ENCODE assay signal across 25 cellular contexts in genomic region chr9:75910716-75911115, GRCh38.
"Had no signal": no experiment of that assay in that cellular context is flagged by ENCODE, and none has a peak within 500 bp of the region (broad histone marks: within the 10 kb centered on the region; RNA-seq: fewer than 3 reads in every experiment).

No MANE protein-coding gene starts in this region.

- ATAC-seq: foreskin keratinocyte; gastroesophageal sphincter; heart right ventricle; left lung; mucosa of descending colon; right lobe of liver; stimulated activated naive B cell treated with anti-CD40 and anti-IgM and Interleukin-4, amounts not matched to agents 10 μg/mL and 1 μg/mL and 100 μg/mL, for 72 hours; upper lobe of right lung had no signal

- H2AFZ ChIP-seq: neural progenitor cell, parathyroid adenoma had no signal

- H3K9me3 ChIP-seq: gastroesophageal sphincter, heart right ventricle, left lung, mucosa of descending colon, right lobe of liver, thoracic aorta, tibial nerve, upper lobe of right lung, uterus had no signal

- FAIRE-seq: keratinocyte, small intestine had no signal

- H3K79me2 ChIP-seq: parathyroid adenoma had no signal

- H3K9ac ChIP-seq: neural progenitor cell, parathyroid adenoma had no signal

- H3K27ac ChIP-seq: foreskin keratinocyte, gastroesophageal sphincter, heart right ventricle, left lung, neural progenitor cell, parathyroid adenoma, right lobe of liver, thoracic aorta, tibial nerve, upper lobe of right lung, uterus had no signal

- H3K4me1 ChIP-seq: foreskin keratinocyte, left lung, upper lobe of right lung, uterus had no signal

- H3K27me3 ChIP-seq: foreskin keratinocyte, gastroesophageal sphincter, heart right ventricle, left lung, neural progenitor cell, right lobe of liver, tibial nerve, upper lobe of right lung, uterus had no signal

- H3K4me3 Mint-ChIP-seq: mesothelial cell of epicardium; naive B cell; natural killer cell treated with Interleukin-12 subunit alpha and Interleukin-12 subunit beta and Interleukin-15 and Interleukin-18, amount 100 ng/mL, for 72 hours; neural progenitor cell; stimulated activated naive B cell treated with anti-CD40 and anti-IgM and Interleukin-4, amounts not matched to agents 10 μg/mL and 1 μg/mL and 100 μg/mL, for 72 hours; stimulated activated naive CD8-positive, alpha-beta T cell treated with anti-CD3 and anti-CD28 coated beads, Interleukin-15, Interleukin-2, amounts not matched to agents 100 ng/mL and 50 ng/mL, for 24 hours had no signal

- H3K36me3 ChIP-seq: gastroesophageal sphincter, heart right ventricle, left lung, neural progenitor cell, right lobe of liver, thoracic aorta, tibial nerve, upper lobe of right lung, uterus had no signal

- H3K4me1 Mint-ChIP-seq: naive B cell; neural progenitor cell; stimulated activated naive B cell treated with anti-CD40 and anti-IgM and Interleukin-4, amounts not matched to agents 10 μg/mL and 1 μg/mL and 100 μg/mL, for 72 hours had no signal

- H3K27me3 Mint-ChIP-seq: progenitor cell of endocrine pancreas; stimulated activated naive CD8-positive, alpha-beta T cell treated with anti-CD3 and anti-CD28 coated beads, Interleukin-15, Interleukin-2, amounts not matched to agents 100 ng/mL and 50 ng/mL, for 24 hours had no signal

- H3K9me3 Mint-ChIP-seq: mesothelial cell of epicardium; natural killer cell treated with Interleukin-12 subunit alpha and Interleukin-12 subunit beta and Interleukin-15 and Interleukin-18, amount 100 ng/mL, for 72 hours; stimulated activated naive CD8-positive, alpha-beta T cell treated with anti-CD3 and anti-CD28 coated beads, Interleukin-15, Interleukin-2, amounts not matched to agents 100 ng/mL and 50 ng/mL, for 24 hours had no signal

- H3K4me3 ChIP-seq: gastroesophageal sphincter, heart right ventricle, left lung, mucosa of descending colon, neural progenitor cell, right lobe of liver, thoracic aorta, tibial nerve, upper lobe of right lung, uterus had no signal

- DNase-seq: cortex of kidney; foreskin keratinocyte; glutamatergic neuron; heart right ventricle; hypothalamus; left lung; mesenchymal stem cell; mucosa of descending colon; naive B cell; right lobe of liver; small intestine; stimulated activated CD4-positive, alpha-beta T cell treated with anti-CD3 and anti-CD28 coated beads, Interleukin-2, amount 100 ng/mL, for 48 hours; stimulated activated naive B cell treated with anti-CD40 and anti-IgM and Interleukin-4, amounts not matched to agents 10 μg/mL and 1 μg/mL and 100 μg/mL, for 72 hours; upper lobe of right lung; uterus had no signal

- H3K36me3 Mint-ChIP-seq: mesothelial cell of epicardium; naive B cell; natural killer cell treated with Interleukin-12 subunit alpha and Interleukin-12 subunit beta and Interleukin-15 and Interleukin-18, amount 100 ng/mL, for 72 hours; stimulated activated naive B cell treated with anti-CD40 and anti-IgM and Interleukin-4, amounts not matched to agents 10 μg/mL and 1 μg/mL and 100 μg/mL, for 72 hours had no signal

- H3K27ac Mint-ChIP-seq: mesothelial cell of epicardium; naive B cell; natural killer cell treated with Interleukin-12 subunit alpha and Interleukin-12 subunit beta and Interleukin-15 and Interleukin-18, amount 100 ng/mL, for 72 hours; neural progenitor cell; progenitor cell of endocrine pancreas; stimulated activated naive B cell treated with anti-CD40 and anti-IgM and Interleukin-4, amounts not matched to agents 10 μg/mL and 1 μg/mL and 100 μg/mL, for 72 hours; stimulated activated naive CD8-positive, alpha-beta T cell treated with anti-CD3 and anti-CD28 coated beads, Interleukin-15, Interleukin-2, amounts not matched to agents 100 ng/mL and 50 ng/mL, for 24 hours had no signal

- H3K4me2 ChIP-seq: neural progenitor cell had no signal
